8 cellular contexts compared by ENCODE assay signal in the genomic region with DNA sequence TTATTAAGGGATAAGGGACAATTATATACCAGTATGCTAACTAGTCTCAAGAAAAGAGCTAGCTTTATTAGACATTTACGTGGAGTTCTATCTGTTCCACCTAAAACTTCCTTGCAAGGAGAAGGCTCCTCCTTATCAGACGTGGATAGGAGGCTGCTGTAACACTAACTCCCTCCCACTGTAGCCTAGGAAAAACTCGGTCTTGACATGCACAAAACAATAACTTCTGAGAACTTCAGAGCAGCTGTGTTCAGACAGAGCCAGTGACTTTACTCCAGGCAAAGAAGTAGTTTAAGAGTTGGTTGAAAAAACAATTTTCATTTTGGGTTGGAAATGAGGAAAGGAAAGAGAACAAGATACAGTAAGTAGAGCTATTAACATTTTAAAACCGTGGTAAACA. TPM values are rescaled to one million over a fixed set of nuclear protein-coding genes. Genes with fewer than 3 reads are reported as not detected.
A peak's percentile ranks its signal among the peaks of the same experiment; 100 is the strongest.
DNase-seq lines count a peak whose midpoint lies in the region; ATAC-seq and TF ChIP-seq lines count a peak whose summit lies in the region.

No MANE protein-coding gene starts in this region.

- WGBS in ectodermal cell, 2 experiments, result 61 to 73% methylated on average over 4 of the region's 4 CpGs

- no peaks in the 10 kb centered on the region for H3K9me3 Mint-ChIP-seq in CD4-positive, CD25-positive, alpha-beta regulatory T cell

- no peak for TF ChIP-seq CTCF in neutrophil (IDR thresholded peaks at IDR 0.05)

- peak overlapping the region; percentile 27 to 96 (median 69) for H3K27ac Mint-ChIP-seq in CD4-positive, CD25-positive, alpha-beta regulatory T cell

- H3K36me3 Mint-ChIP-seq in CD4-positive, CD25-positive, alpha-beta regulatory T cell, result peaks cover 6% of the 10 kb centered on the region

- peaks cover 42% of the 10 kb centered on the region for H3K4me1 ChIP-seq in CD4-positive, CD25-positive, alpha-beta regulatory T cell (ENCODE audit: control insufficient read depth, insufficient read depth, low read length, poor library complexity, severe bottlenecking)
- H3K4me1 ChIP-seq in ectodermal cell (ENCODE audit: control insufficient read depth, insufficient read depth, low read length) (peaks cover 17% of the 10 kb centered on the region), neutrophil (ENCODE audit: control insufficient read depth in 1 of 2, insufficient read depth in 1 of 2, low read depth in 1 of 2, low read length in 1 of 2) (peaks cover 55 to 56% of the 10 kb centered on the region in 2 experiments)

- peak overlapping the region; percentile 45 for H3K27ac ChIP-seq in CD4-positive, CD25-positive, alpha-beta regulatory T cell (ENCODE audit: insufficient read depth, low read length, poor library complexity, severe bottlenecking)
- H3K27ac ChIP-seq in ectodermal cell (ENCODE audit: insufficient read depth, low read depth, low read length, poor library complexity, severe bottlenecking) (no peak overlapping the region), neutrophil (peak overlapping the region; percentile 88)

- ATAC-seq in CD4-positive, CD25-positive, alpha-beta regulatory T cell (ENCODE audit: low read depth in 2 of 2), result no peak
- no peak for ATAC-seq in activated CD4-positive, CD25-positive, alpha-beta regulatory T cell treated with anti-CD3 and anti-CD28 coated beads, Interleukin-2, amount 50 U/mL, for 24 hours
- no peak for ATAC-seq in GM18867 (IDR thresholded peaks at IDR 0.05; ENCODE audit: unreplicated experiment)

- H3K4me1 Mint-ChIP-seq in CD4-positive, CD25-positive, alpha-beta regulatory T cell, result peaks cover 8 to 71% (median 50%) of the 10 kb centered on the region in 4 donors

- no peaks in the 10 kb centered on the region for H3K27me3 ChIP-seq in CD4-positive, CD25-positive, alpha-beta regulatory T cell (ENCODE audit: control insufficient read depth, insufficient read depth, low read length)
- H3K27me3 ChIP-seq in ectodermal cell (ENCODE audit: control insufficient read depth, insufficient read depth, low read length, poor library complexity, severe bottlenecking) (no peaks in the 10 kb centered on the region), neutrophil (no peaks in the 10 kb centered on the region)

- H3K9me3 ChIP-seq in CD4-positive, CD25-positive, alpha-beta regulatory T cell (ENCODE audit: control insufficient read depth in 2 of 2, low read length in 2 of 2), result no peaks in the 10 kb centered on the region
- H3K9me3 ChIP-seq in ectodermal cell (ENCODE audit: control insufficient read depth, low read length) (no peaks in the 10 kb centered on the region), neutrophil (no peaks in the 10 kb centered on the region)

- peak overlapping the region; percentile 98 for H3K4me3 ChIP-seq in CD4-positive, CD25-positive, alpha-beta regulatory T cell (ENCODE audit: low read depth, low read length)
- peak overlapping the region; percentile 12 for H3K4me3 ChIP-seq in ectodermal cell (ENCODE audit: insufficient read depth, low read depth, low read length)
- no peak overlapping the region for H3K4me3 ChIP-seq in neutrophil (ENCODE audit: low read depth in 1 of 2, low read length in 1 of 2)

- no peak for DNase-seq in CD4-positive, CD25-positive, alpha-beta regulatory T cell
- DNase-seq in NAMALWA (ENCODE audit: low spot score) (peak; percentile 30), NCI-H1417 (lab: John Stamatoyannopoulos, UW) (no peak), SIG-M5 treated with dmso at 0.1 percent for 504 hours (lab: John Stamatoyannopoulos, UW; ENCODE audit: unreplicated experiment) (no peak)

- no peaks in the 10 kb centered on the region for H3K36me3 ChIP-seq in CD4-positive, CD25-positive, alpha-beta regulatory T cell (ENCODE audit: control insufficient read depth, insufficient read depth, low read length)
- H3K36me3 ChIP-seq in ectodermal cell (ENCODE audit: control insufficient read depth, insufficient read depth, low read length) (no peaks in the 10 kb centered on the region), neutrophil (no peaks in the 10 kb centered on the region)

- H3K27me3 Mint-ChIP-seq in CD4-positive, CD25-positive, alpha-beta regulatory T cell, result peaks cover 4% of the 10 kb centered on the region

- peak overlapping the region; percentile 88 to 99 (median 95) for H3K4me3 Mint-ChIP-seq in CD4-positive, CD25-positive, alpha-beta regulatory T cell

RNA-seq across cellular contexts. Expression of gene ATF7, which starts 2.7 kb away (rescaled TPM):
- 41.0 TPM for total RNA-seq in CD4-positive, CD25-positive, alpha-beta regulatory T cell
- polyA plus RNA-seq in CD4-positive, CD25-positive, alpha-beta regulatory T cell, result 10 to 100 TPM; 11.6 to 16.7 (median 14.3) TPM
- polyA plus RNA-seq in ectodermal cell (2013, experiment 1 of 4), result 21.9 TPM
- polyA plus RNA-seq in ectodermal cell (2013, experiment 2 of 4), result 25.4 TPM
- polyA plus RNA-seq in ectodermal cell (2013, experiment 3 of 4), result 17.2 TPM
- polyA plus RNA-seq in ectodermal cell (2013, experiment 4 of 4), result 19.8 TPM

RNA-seq across cellular contexts. Expression of gene ATP5MC2, which starts 52.4 kb away (rescaled TPM):
- 228 TPM for total RNA-seq in CD4-positive, CD25-positive, alpha-beta regulatory T cell
- polyA plus RNA-seq in CD4-positive, CD25-positive, alpha-beta regulatory T cell, result 100 to 1,000 TPM; 577 to 700 (median 672) TPM
- 664 TPM for polyA plus RNA-seq in ectodermal cell (2013, experiment 1 of 4)
- 625 TPM for polyA plus RNA-seq in ectodermal cell (2013, experiment 2 of 4)
- polyA plus RNA-seq in ectodermal cell (2013, experiment 3 of 4), result 675 TPM
- polyA plus RNA-seq in ectodermal cell (2013, experiment 4 of 4), result 751 TPM

Comparison
In these comparisons a context has a peak if more than half of its experiments do, and no peak if none do; other contexts are left out.
1. H3K4me3 ChIP-seq: peak in CD4-positive, CD25-positive, alpha-beta regulatory T cell (single experiment) and ectodermal cell (single experiment); none in neutrophil (0 of 2).